Comparison of ENCODE assay signal across 1 cellular context in genomic region chr12:22083167-22083566, GRCh38.
TF ChIP-seq lines count a peak whose summit lies in the region.

No MANE protein-coding gene starts in this region.

TF ChIP-seq in HCT116, 20 proteins besides CTCF, POLR2A, EP300 and RAD21 (continued from another document):
- no peak for TF ChIP-seq REST (IDR thresholded peaks at IDR 0.05; ENCODE audit: low read depth)
- TF ChIP-seq TCF7L2 (IDR thresholded peaks at IDR 0.05; ENCODE audit: borderline replicate concordance, extremely low read depth, insufficient read depth, insufficient read length) = no peak
- no peak for TF ChIP-seq EGR1 (IDR thresholded peaks at IDR 0.05; ENCODE audit: low read depth)
- TF ChIP-seq EZH2 (IDR thresholded peaks at IDR 0.05) = no peak
- no peak for TF ChIP-seq CBX3 (IDR thresholded peaks at IDR 0.05; ENCODE audit: low read depth)
- TF ChIP-seq SIN3A (IDR thresholded peaks at IDR 0.05; ENCODE audit: low read depth) = no peak
- TF ChIP-seq ELF1 (IDR thresholded peaks at IDR 0.05; ENCODE audit: borderline replicate concordance, low read depth) = no peak
- TF ChIP-seq SRF (IDR thresholded peaks at IDR 0.05; ENCODE audit: low read depth) = no peak
- TF ChIP-seq JUND (IDR thresholded peaks at IDR 0.05) = no peak
- no peak for TF ChIP-seq CEBPB (IDR thresholded peaks at IDR 0.05; ENCODE audit: low read depth)
- no peak for TF ChIP-seq SP1 (IDR thresholded peaks at IDR 0.05; ENCODE audit: low read depth)
- TF ChIP-seq YY1 (IDR thresholded peaks at IDR 0.05; ENCODE audit: extremely low read depth, insufficient replicate concordance, low read depth, low read length) = no peak
- TF ChIP-seq ATF3 (IDR thresholded peaks at IDR 0.05) = no peak
TF ChIP-seq in HCT116: peak in this region for 0.
